ENCODE assay signal across 9 cellular contexts in the genomic region with DNA sequence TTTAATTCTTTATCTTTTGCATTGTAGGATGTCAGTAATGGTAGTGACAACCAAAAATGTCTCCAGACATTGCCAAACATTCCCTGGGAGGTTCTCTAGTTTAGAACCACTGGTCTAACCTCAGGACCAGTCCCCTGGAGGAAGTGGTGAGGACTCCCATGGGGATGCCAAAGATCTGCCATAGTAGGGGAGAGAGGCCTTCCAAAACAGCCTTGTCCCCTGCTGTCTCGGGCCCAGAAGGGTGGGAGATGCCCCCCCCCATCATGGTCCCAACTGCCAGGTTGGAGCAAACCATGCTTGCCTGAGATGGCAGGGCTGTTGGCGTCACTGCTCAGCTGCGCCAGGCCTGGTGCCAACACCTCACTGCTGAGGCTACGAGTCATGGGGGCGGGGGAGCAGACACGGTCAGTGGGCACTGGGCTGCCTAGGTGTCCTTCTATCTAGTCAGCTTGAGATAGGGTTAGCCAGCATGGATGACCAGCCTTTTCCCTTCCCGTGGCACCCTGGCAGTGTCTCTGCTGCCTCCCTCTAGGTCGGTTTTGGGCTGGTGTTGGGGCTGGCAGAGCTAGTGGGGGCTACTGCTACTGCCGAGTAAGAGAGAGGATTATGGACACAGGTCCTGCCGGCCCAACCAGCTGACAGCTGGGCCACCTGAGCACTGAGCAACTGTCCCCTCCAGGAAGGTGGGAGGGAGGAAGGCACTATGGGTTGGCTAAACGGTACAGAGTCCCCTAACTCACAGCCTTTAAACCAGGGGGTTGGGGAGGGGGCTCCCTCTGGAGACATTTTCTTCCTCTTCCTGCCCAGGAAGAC. TPM values are rescaled to one million over a fixed set of nuclear protein-coding genes. Genes with fewer than 3 reads are reported as not detected.
DNase-seq lines count a peak whose midpoint lies in the region; ATAC-seq, FAIRE-seq and TF ChIP-seq lines count a peak whose summit lies in the region.
"Had no signal": no experiment of that assay in that cellular context is flagged by ENCODE, and none has a peak within 500 bp of the region (broad histone marks: within the 10 kb centered on the region; RNA-seq: fewer than 3 reads in every experiment).

No MANE protein-coding gene starts in this region.

- H3K56ac ChIP-seq in H1 (replicated peaks; ENCODE audit: insufficient read length, low read depth, low read length), result no peak overlapping the region

- peak; percentile 5 for DNase-seq in GM10266 (ENCODE audit: extremely low spot score)
- DNase-seq in NCI-H2029 (lab: John Stamatoyannopoulos, UW), result peak; percentile 35
- peak in 1 of 2 experiments; percentile 48 for DNase-seq in H1 (ENCODE audit: low read depth in 1 of 2, low spot score in 2 of 2)
- peak; percentile 80 for DNase-seq in posterior vena cava (ENCODE audit: low spot score)
- DNase-seq in Kasumi-1 (lab: John Stamatoyannopoulos, UW), result no peak
- DNase-seq in NOMO-1 treated with dmso at 0.1 percent for 144 hours (lab: John Stamatoyannopoulos, UW; ENCODE audit: unreplicated experiment), result no peak
- no peak for DNase-seq in MM.1S
- DNase-seq: stimulated activated CD4-positive, alpha-beta T cell treated with anti-CD3 and anti-CD28 coated beads, Interleukin-2, amount 100 ng/mL, for 48 hours had no signal

- H2BK12ac ChIP-seq in H1 (ENCODE audit: low read depth, low read length), result peak overlapping the region; percentile 32; the same call in 1 of the 2 replicates

- H3K9ac ChIP-seq in H1 (replicated peaks in 1 of 4; ENCODE audit: extremely low read depth in 1 of 4, low read depth in 3 of 4, low read length in 3 of 4), result no peak overlapping the region
- no peak overlapping the region for H3K9ac ChIP-seq in MM.1S (ENCODE audit: low read length)

- H3K27me3 ChIP-seq in H1 (replicated peaks in 1 of 4; ENCODE audit: control insufficient read depth in 3 of 4, extremely low read depth in 1 of 4, insufficient read depth in 3 of 4, low read length in 3 of 4) (peaks cover 0 to 4% (median 3%) of the 10 kb centered on the region in 4 experiments; a peak in 2 of 7 replicates), MM.1S (replicated peaks; ENCODE audit: insufficient read depth, low read length) (no peaks in the 10 kb centered on the region)

- H4K8ac ChIP-seq in H1 (ENCODE audit: extremely low read depth, insufficient read depth, low read length), result no peak overlapping the region

- H3K79me1 ChIP-seq in H1 (ENCODE audit: low read depth, low read length), result no peaks in the 10 kb centered on the region; the same call in 1 of the 2 replicates

- H3K18ac ChIP-seq in H1 (ENCODE audit: extremely low read depth, low read length), result peak overlapping the region; percentile 66; the same call in 1 of the 2 replicates

- H3K4me3 ChIP-seq in H1 (ENCODE audit: extremely low read depth in 1 of 4, insufficient read depth in 2 of 4, low read depth in 3 of 4, low read length in 4 of 4) (no peak overlapping the region), MM.1S (ENCODE audit: low read length) (no peak overlapping the region)

- peaks cover 6% of the 10 kb centered on the region for H3K23me2 ChIP-seq in H1 (ENCODE audit: low read depth, low read length)

- H4K91ac ChIP-seq in H1 (replicated peaks; ENCODE audit: insufficient read length, low read length), result peak overlapping the region; percentile 4

- H3K4me2 ChIP-seq in H1 (ENCODE audit: insufficient read depth in 1 of 2, low read depth in 2 of 2, low read length in 2 of 2) (no peak overlapping the region), MM.1S (ENCODE audit: low read depth, low read length) (no peak overlapping the region)

- H3K4me1 ChIP-seq in H1 (replicated peaks in 1 of 4; ENCODE audit: control insufficient read depth in 3 of 4, insufficient read depth in 4 of 4, low read length in 3 of 4) (peaks cover 25 to 68% (median 53%) of the 10 kb centered on the region in 4 experiments), MM.1S (ENCODE audit: low read length) (peaks cover 39% of the 10 kb centered on the region)

- no peak for FAIRE-seq in H1 (lab: Jason Lieb, UNC)

- H2AK5ac ChIP-seq in H1 (ENCODE audit: low read depth, low read length), result 0 out of 2 replicates have a peak overlapping the region, but pooled peaks have one; percentile 56

- 0 out of 2 replicates have a peak overlapping the region, but pooled peaks have one; percentile 6 for H2BK15ac ChIP-seq in H1 (ENCODE audit: low read length)

- WGBS in H1 (ENCODE audit: extremely low coverage in 1 of 2, insufficient coverage in 1 of 2, insufficient read length in 1 of 2, insufficient replicate concordance in 2 of 2, low coverage in 1 of 2, low lambda C conversion rate in 2 of 2, missing lambda C conversion rate in 1 of 2), 2 experiments, result 84% methylated on average over 11 of the region's 11 CpGs; no CpG with 5 or more reads in 1 of the 2 experiments

- TF ChIP-seq EP300 in H1 (IDR thresholded peaks at IDR 0.05; ENCODE audit: borderline replicate concordance in 1 of 2, low read depth in 2 of 2, low read length in 2 of 2), result no peak

- no peak overlapping the region for H3K27ac ChIP-seq in H1 (ENCODE audit: low read depth, low read length)
- no peak overlapping the region for H3K27ac ChIP-seq in MM.1S (ENCODE audit: low read length)

- no peak for TF ChIP-seq RAD21 in H1 (IDR thresholded peaks at IDR 0.05 in 1 of 2, conservative IDR thresholded peaks at IDR 0.05 in 1 of 2; ENCODE audit: low read depth in 2 of 2, low read length in 2 of 2)

- no peak for TF ChIP-seq POLR2A in H1 (IDR thresholded peaks at IDR 0.05; ENCODE audit: control extremely low read depth in 1 of 2, low read depth in 2 of 2, low read length in 2 of 2)

- H3K79me2 ChIP-seq in H1 (ENCODE audit: control insufficient read depth in 1 of 2, insufficient read depth in 2 of 2, low read length in 2 of 2), result peaks cover 0 to 4% of the 10 kb centered on the region in 2 experiments; a peak in 1 of 4 replicates
- peaks cover 8% of the 10 kb centered on the region; the same call in 1 of the 2 replicates for H3K79me2 ChIP-seq in MM.1S (ENCODE audit: low read length)

- H3K23ac ChIP-seq in H1 (ENCODE audit: insufficient read length), result no peak overlapping the region

- H3K9me3 ChIP-seq in H1 (ENCODE audit: insufficient read depth in 2 of 2, low read depth in 1 of 2, low read length in 1 of 2) (no peaks in the 10 kb centered on the region), MM.1S (replicated peaks; ENCODE audit: insufficient read depth, low read length) (no peaks in the 10 kb centered on the region)

- H2AFZ ChIP-seq in H1 (ENCODE audit: low read length) (no peak overlapping the region), MM.1S (ENCODE audit: low read length) (no peak overlapping the region)

- no peaks in the 10 kb centered on the region for H3K9me2 ChIP-seq in MM.1S (replicated peaks; ENCODE audit: insufficient read depth, low read length)

- no peak overlapping the region for H2BK120ac ChIP-seq in H1 (replicated peaks; ENCODE audit: low read depth, low read length)

- no peak for ATAC-seq in HG02870 (IDR thresholded peaks at IDR 0.05; ENCODE audit: unreplicated experiment)

- POLR2A ChIA-PET in H1 (lab: Charles Lee; ENCODE audit: partially characterized antibody), result interaction anchor here (1.2 to 9.8 kb wide), 4 partner anchors 10 to 70 kb away, joined by 4 to 212 read pairs (median 42); partner anchors contain the start of gene CXXC5

- CTCF ChIA-PET in H1 (lab: Charles Lee; ENCODE audit: partially characterized antibody), result interaction anchor here (0.7 to 20.3 kb wide), 13 partner anchors 9 to 233 kb away, joined by 3 to 385 read pairs (median 5); partner anchors contain the start of gene CXXC5

- H3K36me3 ChIP-seq in H1 (ENCODE audit: control insufficient read depth in 2 of 4, insufficient read depth in 4 of 4, low read length in 3 of 4) (no peaks in the 10 kb centered on the region), MM.1S (replicated peaks; ENCODE audit: insufficient read depth, low read length) (no peaks in the 10 kb centered on the region)

- intact Hi-C loops in posterior vena cava (cut with DNase I), result loop anchor here in 1 of 2 donors (5.0 kb wide), 1 partner anchor 127 kb away; no protein-coding TSS in a partner anchor

- no peak for TF ChIP-seq CTCF in GM10266 (IDR thresholded peaks at IDR 0.05; ENCODE audit: control insufficient read depth, insufficient read depth, low read depth, missing control alignments)
- no peak for TF ChIP-seq CTCF in H1 (IDR thresholded peaks at IDR 0.05; ENCODE audit: control extremely low read depth in 1 of 3, insufficient read depth in 1 of 3, low read depth in 1 of 3, low read length in 3 of 3)
- TF ChIP-seq CTCF in MM.1S (IDR thresholded peaks at IDR 0.05; ENCODE audit: low read length), result no peak

- H3F3A ChIP-seq in MM.1S (ENCODE audit: insufficient read depth, low read length), result peaks cover 40% of the 10 kb centered on the region

- no peak overlapping the region for H2BK5ac ChIP-seq in H1 (ENCODE audit: low read depth, low read length)

- H3K14ac ChIP-seq in H1 (ENCODE audit: insufficient read length), result no peak overlapping the region

- H4K20me1 ChIP-seq in H1 (replicated peaks in 1 of 2; ENCODE audit: control insufficient read depth in 1 of 2, insufficient read depth in 2 of 2, low read length in 2 of 2) (peaks cover 0 to 8% of the 10 kb centered on the region in 2 experiments), MM.1S (ENCODE audit: insufficient read depth, low read length) (no peaks in the 10 kb centered on the region)

- H4K5ac ChIP-seq in H1 (ENCODE audit: insufficient read length, low read depth, low read length), result no peak overlapping the region

- no peak overlapping the region for H2BK20ac ChIP-seq in H1 (ENCODE audit: low read length)

- no peak overlapping the region for H3K4ac ChIP-seq in H1 (replicated peaks; ENCODE audit: insufficient read length, low read depth, low read length)

TF ChIP-seq in H1, 55 proteins besides CTCF, POLR2A, EP300 and RAD21 (continues in another document):
- TF ChIP-seq GABPA (IDR thresholded peaks at IDR 0.05; ENCODE audit: borderline replicate concordance, insufficient read depth, low read length) (no peak), POLR2AphosphoS5 (IDR thresholded peaks at IDR 0.05; ENCODE audit: low read depth, low read length) (peak; percentile 36; the same call in 1 of the 2 replicates), ASH2L (IDR thresholded peaks at IDR 0.05; ENCODE audit: low read length) (no peak)
- TF ChIP-seq, protein P1, sequence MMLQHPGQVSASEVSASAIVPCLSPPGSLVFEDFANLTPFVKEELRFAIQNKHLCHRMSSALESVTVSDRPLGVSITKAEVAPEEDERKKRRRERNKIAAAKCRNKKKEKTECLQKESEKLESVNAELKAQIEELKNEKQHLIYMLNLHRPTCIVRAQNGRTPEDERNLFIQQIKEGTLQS (IDR thresholded peaks at IDR 0.05; ENCODE audit: insufficient read depth, low read depth, low read length), result no peak

RNA-seq across cellular contexts. Expression of gene CXXC5, which starts 8.3 kb away (rescaled TPM):
- total RNA-seq in H1 (2021; fragmentation: NEBNext Ultra II Directional; extraction: Animal tissue kit (Norgen Biotek cat#: 25700)), result 74.0 and 78.3 TPM in 2 replicates
- 61.4 and 83.5 TPM in 2 replicates for polyA plus RNA-seq in H1 (2011; rRNA removed)
- polyA plus RNA-seq in H1 (2011; cell fraction: cytosol; rRNA removed), result 68.8 TPM
- 52.7 TPM for polyA plus RNA-seq in H1 (2011; cell fraction: nucleus; rRNA removed)
- polyA plus RNA-seq in H1 (2012, experiment 1 of 2), result 35.6 to 47.4 TPM (median 43.3 TPM) in 4 replicates
- polyA plus RNA-seq in H1 (2012, experiment 2 of 2), result 56.6 TPM
- 62.3 TPM for polyA plus RNA-seq in H1 (2013, experiment 1 of 2)
- polyA plus RNA-seq in H1 (2013, experiment 2 of 2), result 67.3 TPM
- polyA minus RNA-seq in H1 (2011; rRNA and poly(A)+ RNA removed), result 25.6 and 39.8 TPM in 2 replicates
- polyA minus RNA-seq in H1 (2011; cell fraction: cytosol; rRNA and poly(A)+ RNA removed), result 50.7 TPM
- polyA minus RNA-seq in H1 (2011; cell fraction: nucleus; rRNA and poly(A)+ RNA removed), result 39.2 TPM
- 10 to 100 TPM; 48.9 to 49.1 TPM for total RNA-seq in posterior vena cava

Comparison
In these comparisons a context has a peak if more than half of its experiments do, and no peak if none do; other contexts are left out.
1. DNase-seq: peak in GM10266 (single experiment), NCI-H2029 (single experiment) and posterior vena cava (single experiment); none in Kasumi-1 (0 of 2), NOMO-1 treated with dmso at 0.1 percent for 144 hours (single experiment) and MM.1S (single experiment).